Comparison of ENCODE assay signal across 18 cellular contexts in genomic region chr2:233416199-233416598, GRCh38.
DNase-seq lines count a peak whose midpoint lies in the region; ATAC-seq and TF ChIP-seq lines count a peak whose summit lies in the region.
"Had no signal": no experiment of that assay in that cellular context is flagged by ENCODE, and none has a peak within 500 bp of the region (broad histone marks: within the 10 kb centered on the region; RNA-seq: fewer than 3 reads in every experiment).

No MANE protein-coding gene starts in this region.

- intact Hi-C loops in stomach (cut with DNase I; ENCODE audit: low total_unique reads): no loop called here

- H3K4me3 Mint-ChIP-seq in activated T-cell treated with anti-CD3 and anti-CD28 coated beads, Interleukin-2, amount 50 U/mL, for 72 hours: peak overlapping the region in 1 of 2 donors; percentile 47
- H3K4me3 Mint-ChIP-seq in immature natural killer cell: no peak overlapping the region
- H3K4me3 Mint-ChIP-seq: neural progenitor cell had no signal

- H3K27ac ChIP-seq in Peyer's patch (peak overlapping the region; percentile 16 to 88 (median 74)), stomach (peak overlapping the region; percentile 49 to 94 (median 90))
- H3K27ac ChIP-seq: neural progenitor cell had no signal

- no peak for ATAC-seq in activated T-cell treated with anti-CD3 and anti-CD28 coated beads, Interleukin-2, amount 50 U/mL, for 72 hours (replicated peaks in 1 of 2)
- no peak for ATAC-seq in GM18858 (IDR thresholded peaks at IDR 0.05; ENCODE audit: unreplicated experiment)
- ATAC-seq: left ventricle myocardium superior, sciatic nerve had no signal

- H3K27me3 ChIP-seq in Peyer's patch (no peaks in the 10 kb centered on the region), stomach (no peaks in the 10 kb centered on the region)
- H3K27me3 ChIP-seq: neural progenitor cell had no signal

- H3K4me3 ChIP-seq in Peyer's patch (no peak overlapping the region), stomach (no peak overlapping the region)
- H3K4me3 ChIP-seq: HAP-1, neural progenitor cell had no signal

- H3K9me3 Mint-ChIP-seq in activated T-cell treated with anti-CD3 and anti-CD28 coated beads, Interleukin-2, amount 50 U/mL, for 72 hours: peaks cover 4% of the 10 kb centered on the region in 2 donors
- H3K9me3 Mint-ChIP-seq in immature natural killer cell: no peaks in the 10 kb centered on the region

- no peak for DNase-seq in activated T-cell treated with anti-CD3 and anti-CD28 coated beads, Interleukin-2, amount 50 U/mL, for 72 hours
- no peak for DNase-seq in activated T-cell treated with anti-CD3 and anti-CD28 coated beads, Interleukin-2, amount 50 U/mL, for 48 hours
- DNase-seq in Peyer's patch (peak in 1 of 3 donors; percentile 62), immature natural killer cell (no peak), stomach (peak; percentile 29), NCI-H748 treated with DMSO at 0.1 percent for 48 hours (lab: John Stamatoyannopoulos, UW) (no peak), NCI-H524 (lab: John Stamatoyannopoulos, UW) (no peak)
- DNase-seq: anterior cingulate cortex; cortex of kidney; DND-41; left ventricle myocardium superior; MV-4-11; stimulated activated CD4-positive, alpha-beta T cell treated with anti-CD3 and anti-CD28 coated beads, Interleukin-4, amount 100 ng/mL, for 4 hours; stimulated activated naive CD4-positive, alpha-beta T cell had no signal

- H3K4me1 ChIP-seq in Peyer's patch: peaks cover 0 to 65% (median 12%) of the 10 kb centered on the region in 4 donors
- H3K4me1 ChIP-seq in stomach: peaks cover 38 to 84% (median 70%) of the 10 kb centered on the region in 4 donors
- H3K4me1 ChIP-seq: HAP-1 had no signal

- no peaks in the 10 kb centered on the region for H3K9me3 ChIP-seq in Peyer's patch
- H3K9me3 ChIP-seq in stomach: peaks cover 0 to 2% (median 0%) of the 10 kb centered on the region in 4 donors

- H3K27me3 Mint-ChIP-seq in activated T-cell treated with anti-CD3 and anti-CD28 coated beads, Interleukin-2, amount 50 U/mL, for 72 hours (ENCODE audit: low read depth): no peaks in the 10 kb centered on the region
- H3K27me3 Mint-ChIP-seq in immature natural killer cell (ENCODE audit: low read depth in 3 of 3): peaks cover 0 to 7% (median 0%) of the 10 kb centered on the region in 3 donors

- 38 to 66% (median 44%) methylated on average over 3 of the region's 3 CpGs for whole genome bisulfite sequencing in stomach, 5 donors

- TF ChIP-seq POLR2A in Peyer's patch (IDR thresholded peaks at IDR 0.05) (no peak), stomach (IDR thresholded peaks at IDR 0.05) (no peak)

- peaks cover 92% of the 10 kb centered on the region for H3K4me1 Mint-ChIP-seq in activated T-cell treated with anti-CD3 and anti-CD28 coated beads, Interleukin-2, amount 50 U/mL, for 72 hours (ENCODE audit: low read depth)
- peaks cover 88 to 98% of the 10 kb centered on the region in 2 donors for H3K4me1 Mint-ChIP-seq in immature natural killer cell

- TF ChIP-seq CTCF in Peyer's patch (IDR thresholded peaks at IDR 0.05) (peak in 2 of 6 experiments; percentile 26 to 33), stomach (IDR thresholded peaks at IDR 0.05) (no peak)

- H3K36me3 ChIP-seq in Peyer's patch (no peaks in the 10 kb centered on the region), stomach (no peaks in the 10 kb centered on the region)

- H3K36me3 Mint-ChIP-seq in activated T-cell treated with anti-CD3 and anti-CD28 coated beads, Interleukin-2, amount 50 U/mL, for 72 hours (ENCODE audit: insufficient read depth in 2 of 2): peaks cover 9 to 28% of the 10 kb centered on the region in 2 donors
- peaks cover 0 to 35% (median 11%) of the 10 kb centered on the region in 3 donors for H3K36me3 Mint-ChIP-seq in immature natural killer cell

- no peak for TF ChIP-seq EP300 in stomach (IDR thresholded peaks at IDR 0.05)

- peak overlapping the region; percentile 62 for H3K27ac Mint-ChIP-seq in activated T-cell treated with anti-CD3 and anti-CD28 coated beads, Interleukin-2, amount 50 U/mL, for 72 hours
- peak overlapping the region; percentile 23 to 71 (median 64) for H3K27ac Mint-ChIP-seq in immature natural killer cell
- H3K27ac Mint-ChIP-seq: neural progenitor cell had no signal
